Comparison of ENCODE assay signal across 19 cellular contexts in genomic region chr1:29632436-29633270, GRCh38.
DNase-seq lines count a peak whose midpoint lies in the region; ATAC-seq and TF ChIP-seq lines count a peak whose summit lies in the region.
"Had no signal": no experiment of that assay in that cellular context is flagged by ENCODE, and none has a peak within 500 bp of the region (broad histone marks: within the 10 kb centered on the region; RNA-seq: fewer than 3 reads in every experiment).

No MANE protein-coding gene starts in this region.

- no peak overlapping the region for H3K4me3 Mint-ChIP-seq in activated CD4-positive, alpha-beta T cell treated with anti-CD3 and anti-CD28 coated beads, Interleukin-2, amount 10 ng/mL, durations not matched to agents 7 days and 5 days
- H3K4me3 Mint-ChIP-seq in nephron (no peak overlapping the region), type B pancreatic cell (no peak overlapping the region)
- H3K4me3 Mint-ChIP-seq: CD4-positive, CD25-positive, alpha-beta regulatory T cell had no signal

- no peak overlapping the region for H3K27ac ChIP-seq in coronary artery
- no peak overlapping the region for H3K27ac ChIP-seq in aorta (ENCODE audit: low read depth in 1 of 2, low read length in 2 of 2)
- H3K27ac ChIP-seq: HL-60 had no signal

- TF ChIP-seq CTCF in coronary artery (IDR thresholded peaks at IDR 0.05), result no peak
- TF ChIP-seq CTCF in nephron (IDR thresholded peaks at IDR 0.05; ENCODE audit: unreplicated experiment in 3 of 3), result no peak
- TF ChIP-seq CTCF in type B pancreatic cell (conservative IDR thresholded peaks at IDR 0.05), result no peak

- no peaks in the 10 kb centered on the region for H3K27me3 Mint-ChIP-seq in activated CD4-positive, alpha-beta T cell treated with anti-CD3 and anti-CD28 coated beads, Interleukin-2, amount 10 ng/mL, durations not matched to agents 7 days and 5 days
- H3K27me3 Mint-ChIP-seq in nephron (ENCODE audit: low read depth), result peaks cover 8% of the 10 kb centered on the region
- peaks cover 18% of the 10 kb centered on the region for H3K27me3 Mint-ChIP-seq in type B pancreatic cell
- H3K27me3 Mint-ChIP-seq: CD4-positive, CD25-positive, alpha-beta regulatory T cell had no signal

- H3K4me1 ChIP-seq in aorta (ENCODE audit: control insufficient read depth in 1 of 2, insufficient read depth in 2 of 2, low read length in 2 of 2), result no peaks in the 10 kb centered on the region
- H3K4me1 ChIP-seq: BE2C, Caco-2 had no signal

- H3K9me3 Mint-ChIP-seq in activated CD4-positive, alpha-beta T cell treated with anti-CD3 and anti-CD28 coated beads, Interleukin-2, amount 10 ng/mL, durations not matched to agents 7 days and 5 days, result no peaks in the 10 kb centered on the region
- H3K9me3 Mint-ChIP-seq in nephron, result no peaks in the 10 kb centered on the region
- H3K9me3 Mint-ChIP-seq in type B pancreatic cell, result no peaks in the 10 kb centered on the region

- no peaks in the 10 kb centered on the region for H3K4me1 Mint-ChIP-seq in activated CD4-positive, alpha-beta T cell treated with anti-CD3 and anti-CD28 coated beads, Interleukin-2, amount 10 ng/mL, durations not matched to agents 7 days and 5 days
- H3K4me1 Mint-ChIP-seq in nephron (peaks cover 43% of the 10 kb centered on the region), type B pancreatic cell (ENCODE audit: unreplicated experiment) (peaks cover 11% of the 10 kb centered on the region)
- H3K4me1 Mint-ChIP-seq: CD4-positive, CD25-positive, alpha-beta regulatory T cell had no signal

- peak; percentile 2 for DNase-seq in activated CD4-positive, alpha-beta T cell treated with anti-CD3 and anti-CD28 coated beads, Interleukin-2, amount 10 ng/mL, durations not matched to agents 7 days and 5 days
- no peak for DNase-seq in activated CD4-positive, alpha-beta T cell treated with anti-CD3 and anti-CD28 coated beads, Interleukin-2, amount 50 U/mL, for 4 hours
- peak; percentile 55 for DNase-seq in coronary artery (ENCODE audit: low spot score)
- peak; percentile 51 for DNase-seq in type B pancreatic cell (ENCODE audit: extremely low spot score, unreplicated experiment)
- no peak for DNase-seq in MG63
- no peak for DNase-seq in stimulated activated CD4-positive, alpha-beta T cell treated with anti-CD3 and anti-CD28 coated beads, Interleukin-1b, Interleukin-23, amount 100 ng/mL, for 48 hours
- no peak for DNase-seq in aorta
- DNase-seq: BE2C; Caco-2; CD4-positive, CD25-positive, alpha-beta regulatory T cell; H7; Karpas-422; NCI-H1105; NCI-H2081 treated with DMSO at 0.1 percent for 48 hours; NCI-H510A; NCI-H748 treated with DMSO at 0.1 percent for 48 hours; SHP77 had no signal

- WGBS in aorta, 2 donors, result 44 to 54% methylated on average over 7 to 8 of the region's 8 CpGs

- H3K27me3 ChIP-seq in MG63 (no peaks in the 10 kb centered on the region), aorta (ENCODE audit: control insufficient read depth in 1 of 2, insufficient read depth in 2 of 2, low read length in 1 of 2) (no peaks in the 10 kb centered on the region)
- H3K27me3 ChIP-seq: BE2C had no signal

- intact Hi-C loops in aorta (cut with DNase I), result no loop called here

- H3K9me3 ChIP-seq in MG63, result no peaks in the 10 kb centered on the region
- no peaks in the 10 kb centered on the region for H3K9me3 ChIP-seq in aorta (ENCODE audit: control insufficient read depth, low read length)
- H3K9me3 ChIP-seq: BE2C, Caco-2 had no signal

- H3K36me3 ChIP-seq in MG63, result no peaks in the 10 kb centered on the region
- H3K36me3 ChIP-seq in aorta (ENCODE audit: control insufficient read depth in 1 of 2, insufficient read depth in 2 of 2, low read length in 1 of 2), result no peaks in the 10 kb centered on the region
- H3K36me3 ChIP-seq: BE2C had no signal

- POLR2A ChIA-PET in activated CD4-positive, alpha-beta T cell treated with anti-CD3 and anti-CD28 coated beads, Interleukin-2, amount 10 ng/mL, durations not matched to agents 7 days and 5 days (lab: Charles Lee), result no interaction called here

- H3K36me3 Mint-ChIP-seq in activated CD4-positive, alpha-beta T cell treated with anti-CD3 and anti-CD28 coated beads, Interleukin-2, amount 10 ng/mL, durations not matched to agents 7 days and 5 days (ENCODE audit: low read depth), result no peaks in the 10 kb centered on the region
- no peaks in the 10 kb centered on the region for H3K36me3 Mint-ChIP-seq in nephron (ENCODE audit: low read depth)
- no peaks in the 10 kb centered on the region for H3K36me3 Mint-ChIP-seq in type B pancreatic cell
- H3K36me3 Mint-ChIP-seq: CD4-positive, CD25-positive, alpha-beta regulatory T cell had no signal

- no peak for ATAC-seq in aorta (ENCODE audit: low FRiP score)

- CTCF ChIA-PET in activated CD4-positive, alpha-beta T cell treated with anti-CD3 and anti-CD28 coated beads, Interleukin-2, amount 10 ng/mL, durations not matched to agents 7 days and 5 days (lab: Charles Lee), result no interaction called here

- no peak overlapping the region for H3K27ac Mint-ChIP-seq in activated CD4-positive, alpha-beta T cell treated with anti-CD3 and anti-CD28 coated beads, Interleukin-2, amount 10 ng/mL, durations not matched to agents 7 days and 5 days
- H3K27ac Mint-ChIP-seq in nephron (peak overlapping the region; percentile 74 to 75 (median 74)), type B pancreatic cell (no peak overlapping the region)
- H3K27ac Mint-ChIP-seq: CD4-positive, CD25-positive, alpha-beta regulatory T cell had no signal

- H3K4me3 ChIP-seq in coronary artery (no peak overlapping the region), MG63 (no peak overlapping the region), aorta (ENCODE audit: low read length in 2 of 2) (no peak overlapping the region)

Comparison
In these comparisons a context has a peak if more than half of its experiments do, and no peak if none do; other contexts are left out.
1. DNase-seq: peak in activated CD4-positive, alpha-beta T cell treated with anti-CD3 and anti-CD28 coated beads, Interleukin-2, amount 10 ng/mL, durations not matched to agents 7 days and 5 days (single experiment), coronary artery (single experiment) and type B pancreatic cell (single experiment); none in activated CD4-positive, alpha-beta T cell treated with anti-CD3 and anti-CD28 coated beads, Interleukin-2, amount 50 U/mL, for 4 hours (0 of 2), MG63 (single experiment), stimulated activated CD4-positive, alpha-beta T cell treated with anti-CD3 and anti-CD28 coated beads, Interleukin-1b, Interleukin-23, amount 100 ng/mL, for 48 hours (single experiment) and aorta (0 of 2).
2. H3K27ac Mint-ChIP-seq: peak in nephron (3 of 3); none in activated CD4-positive, alpha-beta T cell treated with anti-CD3 and anti-CD28 coated beads, Interleukin-2, amount 10 ng/mL, durations not matched to agents 7 days and 5 days (single experiment) and type B pancreatic cell (single experiment).